ENCODE assay signal across 28 cellular contexts in the genomic region with DNA sequence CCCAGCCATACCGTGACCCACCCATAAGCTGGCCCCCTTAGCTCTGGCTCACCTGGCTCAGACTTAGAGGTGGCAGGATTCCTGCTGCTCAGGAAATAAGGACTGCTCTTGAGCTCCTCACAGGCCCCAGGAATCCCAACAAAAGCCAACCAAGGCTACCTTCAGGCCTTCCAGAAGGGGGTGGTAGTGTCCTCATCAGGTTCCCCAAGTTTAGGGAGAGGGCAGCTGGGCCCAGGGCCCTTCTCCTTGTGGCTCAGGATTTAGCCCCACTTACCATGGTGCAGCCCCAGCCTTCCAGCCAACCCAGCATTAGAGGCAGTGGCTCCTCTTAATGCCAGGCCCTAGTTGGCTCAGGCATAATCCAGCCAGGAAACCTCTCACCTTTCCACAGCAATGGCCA. TPM values are rescaled to one million over a fixed set of nuclear protein-coding genes. Genes with fewer than 3 reads are reported as not detected.
"Had no signal": no experiment of that assay in that cellular context is flagged by ENCODE, and none has a peak within 500 bp of the region (broad histone marks: within the 10 kb centered on the region; RNA-seq: fewer than 3 reads in every experiment).

No MANE protein-coding gene starts in this region.

- H3K27ac Mint-ChIP-seq: nephron progenitor cell had no signal

- ATAC-seq: esophagus mucosa; heart left ventricle; naive thymus-derived CD4-positive, alpha-beta T cell; sciatic nerve had no signal

- H3K4me3 Mint-ChIP-seq: nephron progenitor cell had no signal

- H3K36me3 ChIP-seq: heart left ventricle, stomach, thoracic aorta, transverse colon had no signal

- FAIRE-seq: colon, frontal cortex, islet of Langerhans had no signal

- DNase-seq: effector CD4-positive, alpha-beta T cell; heart left ventricle; hippocampal formation; kidney glomerular epithelial cell; naive thymus-derived CD4-positive, alpha-beta T cell; nephron progenitor cell; posterior cingulate gyrus; stimulated activated CD4-positive, alpha-beta T cell treated with anti-CD3 and anti-CD28 coated beads, Interleukin-2, amount 100 ng/mL, for 24 hours; stimulated activated CD4-positive, alpha-beta T cell treated with anti-CD3 and anti-CD28 coated beads, Interleukin-4, amount 100 ng/mL, for 4 hours; stimulated activated naive CD4-positive, alpha-beta T cell; stomach; substantia nigra; transverse colon had no signal

- H3K27ac ChIP-seq: heart left ventricle, skin epidermis, stomach, thoracic aorta, transverse colon had no signal

- H3K4me3 ChIP-seq: heart left ventricle, skin epidermis, stomach, thoracic aorta, transverse colon had no signal

- H3K9me3 ChIP-seq: thoracic aorta, transverse colon had no signal

RNA-seq across cellular contexts. Expression of a gene that starts 23.5 kb away (rescaled TPM):
- total RNA-seq: dermis microvascular lymphatic vessel endothelial cell, fibroblast of lung, glomerular endothelial cell, lung microvascular endothelial cell, mesenteric fat pad, osteocyte, pulmonary artery endothelial cell had no signal
- polyA plus RNA-seq: fibroblast of lung; heart left ventricle; liver; naive thymus-derived CD4-positive, alpha-beta T cell had no signal
